ENCODE assay signal across 8 cellular contexts in genomic region chr5:172282277-172283019, GRCh38. TPM values are rescaled to one million over a fixed set of nuclear protein-coding genes. Genes with fewer than 3 reads are reported as not detected.
DNase-seq lines count a peak whose midpoint lies in the region; TF ChIP-seq lines count a peak whose summit lies in the region.

No MANE protein-coding gene starts in this region.

- CTCF ChIA-PET in AG04449 (lab: Yijun Ruan, JAX) (interaction anchor here (0.7 to 3.4 kb wide), 13 partner anchors 10 to 329 kb away, joined by 3 to 25 read pairs (median 3); no protein-coding TSS in a partner anchor), MCF 10A (lab: Yijun Ruan, JAX) (interaction anchor here (0.6 to 4.6 kb wide), 25 partner anchors 11 to 863 kb away, joined by 3 to 24 read pairs (median 4); partner anchors contain the start of genes FBXW11, FGF18 and STK10)

- no peak for DNase-seq in AG04449 (ENCODE audit: low read depth, low spot score)
- peak; percentile 36 for DNase-seq in MCF 10A (ENCODE audit: unreplicated experiment)
- DNase-seq in mesothelial cell of epicardium (ENCODE audit: low spot score in 2 of 2, unreplicated experiment in 2 of 2) = no peak
- DNase-seq in stimulated activated CD4-positive, alpha-beta T cell treated with anti-CD3 and anti-CD28 coated beads, Interleukin-1b, Interleukin-23, amount 100 ng/mL, for 48 hours = no peak
- DNase-seq in stimulated activated naive CD4-positive, alpha-beta T cell treated with Interleukin-2 at 50 U/mL for 16 hours (lab: John Stamatoyannopoulos, UW) = no peak
- no peak for DNase-seq in stimulated activated naive CD4-positive, alpha-beta T cell (lab: John Stamatoyannopoulos, UW)
- DNase-seq in GM10266 (ENCODE audit: extremely low spot score) = no peak

- 8% methylated on average over 10 of the region's 13 CpGs for WGBS in HUES64

- H3K27ac ChIP-seq in HUES64 (ENCODE audit: low read depth, low read length) = peak overlapping the region; percentile 95

- H3K27ac Mint-ChIP-seq in MCF 10A (ENCODE audit: low read depth, unreplicated experiment) = peak overlapping the region; percentile 97
- H3K27ac Mint-ChIP-seq in mesothelial cell of epicardium = peak overlapping the region; percentile 96

- H3K4me3 ChIP-seq in AG04449 (ENCODE audit: low read depth, low read length) = peak overlapping the region; percentile 75
- H3K4me3 ChIP-seq in HUES64 (ENCODE audit: low read length) = peak overlapping the region; percentile 96

- no peaks in the 10 kb centered on the region for H3K27me3 Mint-ChIP-seq in MCF 10A (ENCODE audit: insufficient read depth, unreplicated experiment)
- H3K27me3 Mint-ChIP-seq in mesothelial cell of epicardium (ENCODE audit: low read depth) = no peaks in the 10 kb centered on the region

- TF ChIP-seq CTCF in AG04449 (IDR thresholded peaks at IDR 0.05; ENCODE audit: insufficient read depth, low read length, missing control alignments) = no peak
- TF ChIP-seq CTCF in MCF 10A (IDR thresholded peaks at IDR 0.05; ENCODE audit: unreplicated experiment) = no peak
- no peak for TF ChIP-seq CTCF in mesothelial cell of epicardium (IDR thresholded peaks at IDR 0.05; ENCODE audit: unreplicated experiment)
- no peak for TF ChIP-seq CTCF in GM10266 (IDR thresholded peaks at IDR 0.05; ENCODE audit: control insufficient read depth, insufficient read depth, low read depth, missing control alignments)

- H3K4me3 Mint-ChIP-seq in MCF 10A (ENCODE audit: unreplicated experiment) = peak overlapping the region; percentile 95
- peak overlapping the region; percentile 96 for H3K4me3 Mint-ChIP-seq in mesothelial cell of epicardium

- H3K27me3 ChIP-seq in HUES64 (ENCODE audit: insufficient read depth, low read length) = no peaks in the 10 kb centered on the region

- H3K4me1 Mint-ChIP-seq in MCF 10A (ENCODE audit: insufficient read depth, unreplicated experiment) = peaks cover 29% of the 10 kb centered on the region
- H3K4me1 Mint-ChIP-seq in mesothelial cell of epicardium = peaks cover 36% of the 10 kb centered on the region

- no peaks in the 10 kb centered on the region for H3K9me3 Mint-ChIP-seq in MCF 10A (ENCODE audit: unreplicated experiment)
- peaks cover 5% of the 10 kb centered on the region for H3K9me3 Mint-ChIP-seq in mesothelial cell of epicardium

- H3K4me1 ChIP-seq in HUES64 (ENCODE audit: insufficient read depth, low read length) = peaks cover 23% of the 10 kb centered on the region

- peak overlapping the region; percentile 94 for H3K9ac ChIP-seq in HUES64 (ENCODE audit: low read depth, low read length)

- H3K9me3 ChIP-seq in HUES64 (ENCODE audit: insufficient read depth, low read depth, low read length) = no peaks in the 10 kb centered on the region

- BruUV-seq in MCF 10A (replicated peaks; lab: Mats Ljungman, UMichigan) = no TSS peak

- H3K36me3 ChIP-seq in HUES64 (ENCODE audit: insufficient read depth, low read length) = 0 out of 2 replicates have a peak, but pooled peaks cover 13% of the 10 kb centered on the region

- POLR2A ChIA-PET in AG04449 (lab: Yijun Ruan, JAX) (interaction anchor here (1.1 to 1.3 kb wide), 2 partner anchors 15 to 93 kb away, joined by 3 to 4 read pairs; no protein-coding TSS in a partner anchor), MCF 10A (lab: Yijun Ruan, JAX) (interaction anchor here (0.5 to 4.4 kb wide), 37 partner anchors 9 to 895 kb away, joined by 3 to 42 read pairs (median 4); partner anchors contain the start of genes FBXW11 and STK10)

- H3K36me3 Mint-ChIP-seq in MCF 10A (ENCODE audit: insufficient read depth, unreplicated experiment) (peaks cover under 1% of the 10 kb centered on the region), mesothelial cell of epicardium (peaks cover 9% of the 10 kb centered on the region)

- intact Hi-C loops in MCF 10A (cut with micrococcal nuclease) = loop anchor here (2.0 kb wide), 2 partner anchors 94 to 176 kb away; partner anchors contain the start of gene STK10

RNA-seq across cellular contexts. Expression of gene UBTD2, which starts 1.1 kb away (rescaled TPM):
- 37.8 TPM for polyA plus RNA-seq in HUES64 (2013, experiment 1 of 2)
- polyA plus RNA-seq in HUES64 (2013, experiment 2 of 2) = 41.6 TPM
- 23.3 and 24.1 TPM in 2 replicates for total RNA-seq in MCF 10A (2022)
- total RNA-seq in mesothelial cell of epicardium = 41.2 to 43.8 TPM (median 42.2 TPM) in 3 replicates
